17 cellular contexts compared by ENCODE assay signal in the genomic region with DNA sequence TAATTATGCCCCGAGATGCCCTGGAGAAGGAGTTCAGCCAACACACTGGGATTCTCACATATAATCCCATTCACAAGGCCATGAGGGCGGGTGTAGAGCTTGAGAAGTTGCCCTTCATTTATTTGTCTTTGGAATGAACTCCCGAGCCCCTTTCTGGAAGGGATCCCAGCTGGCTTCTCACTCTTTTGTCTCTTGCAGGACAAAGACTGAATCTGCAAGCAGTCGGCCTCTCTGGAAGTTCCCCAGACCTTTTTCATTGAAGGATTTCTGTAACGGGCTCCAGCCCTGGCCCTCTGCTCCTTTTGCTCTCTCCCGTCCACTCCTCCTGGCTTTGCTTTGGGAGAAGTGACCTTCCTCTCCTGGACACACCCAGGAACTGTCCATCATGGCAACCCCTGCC.
"Had no signal": no experiment of that assay in that cellular context is flagged by ENCODE, and none has a peak within 500 bp of the region (broad histone marks: within the 10 kb centered on the region; RNA-seq: fewer than 3 reads in every experiment).

No MANE protein-coding gene starts in this region.

- H3K4me1 ChIP-seq: right lobe of liver, tibial nerve, upper lobe of left lung had no signal

- H3K4me3 Mint-ChIP-seq: natural killer cell; stimulated activated naive B cell treated with anti-CD40 and anti-IgM and Interleukin-4, amounts not matched to agents 10 μg/mL and 1 μg/mL and 100 μg/mL, for 72 hours; stimulated activated naive CD8-positive, alpha-beta T cell treated with anti-CD3 and anti-CD28 coated beads, Interleukin-15, Interleukin-2, amounts not matched to agents 100 ng/mL and 50 ng/mL, for 24 hours had no signal

- H3K27me3 Mint-ChIP-seq: stimulated activated naive CD8-positive, alpha-beta T cell treated with anti-CD3 and anti-CD28 coated beads, Interleukin-15, Interleukin-2, amounts not matched to agents 100 ng/mL and 50 ng/mL, for 24 hours had no signal

- H3K4me3 ChIP-seq: ovary, right lobe of liver, thoracic aorta, tibial nerve, upper lobe of left lung had no signal

- DNase-seq: cerebellar nuclear complex; cortex of kidney; effector CD4-positive, alpha-beta T cell; kidney; mesendoderm; natural killer cell; ovary; right lobe of liver; small intestine; stimulated activated CD4-positive, alpha-beta T cell treated with anti-CD3 and anti-CD28 coated beads, Interleukin-15, amount 100 ng/mL, for 24 hours; stimulated activated CD4-positive, alpha-beta T cell treated with anti-CD3 and anti-CD28 coated beads, Interleukin-2, amount 100 ng/mL, for 48 hours; stimulated activated naive B cell treated with anti-CD40 and anti-IgM and Interleukin-4, amounts not matched to agents 10 μg/mL and 1 μg/mL and 100 μg/mL, for 72 hours; upper lobe of left lung had no signal

- H3K9me3 Mint-ChIP-seq: natural killer cell; stimulated activated naive B cell treated with anti-CD40 and anti-IgM and Interleukin-4, amounts not matched to agents 10 μg/mL and 1 μg/mL and 100 μg/mL, for 72 hours; stimulated activated naive CD8-positive, alpha-beta T cell treated with anti-CD3 and anti-CD28 coated beads, Interleukin-15, Interleukin-2, amounts not matched to agents 100 ng/mL and 50 ng/mL, for 24 hours had no signal

- H3K27ac Mint-ChIP-seq: natural killer cell; stimulated activated naive B cell treated with anti-CD40 and anti-IgM and Interleukin-4, amounts not matched to agents 10 μg/mL and 1 μg/mL and 100 μg/mL, for 72 hours; stimulated activated naive CD8-positive, alpha-beta T cell treated with anti-CD3 and anti-CD28 coated beads, Interleukin-15, Interleukin-2, amounts not matched to agents 100 ng/mL and 50 ng/mL, for 24 hours had no signal

- H3K27ac ChIP-seq: ovary, right lobe of liver, thoracic aorta, tibial nerve, upper lobe of left lung had no signal

- H3K27me3 ChIP-seq: ovary, right lobe of liver, tibial nerve, upper lobe of left lung had no signal

- ATAC-seq: left lobe of liver; natural killer cell; right lobe of liver; stimulated activated naive B cell treated with anti-CD40 and anti-IgM and Interleukin-4, amounts not matched to agents 10 μg/mL and 1 μg/mL and 100 μg/mL, for 72 hours had no signal

- H3K36me3 ChIP-seq: ovary, right lobe of liver, thoracic aorta, tibial nerve, upper lobe of left lung had no signal

- H3K36me3 Mint-ChIP-seq: natural killer cell; stimulated activated naive B cell treated with anti-CD40 and anti-IgM and Interleukin-4, amounts not matched to agents 10 μg/mL and 1 μg/mL and 100 μg/mL, for 72 hours had no signal

- H3K9me3 ChIP-seq: ovary, right lobe of liver, thoracic aorta, upper lobe of left lung had no signal

- H3K4me1 Mint-ChIP-seq: natural killer cell; stimulated activated naive B cell treated with anti-CD40 and anti-IgM and Interleukin-4, amounts not matched to agents 10 μg/mL and 1 μg/mL and 100 μg/mL, for 72 hours had no signal
